8 cellular contexts compared by ENCODE assay signal in the genomic region with DNA sequence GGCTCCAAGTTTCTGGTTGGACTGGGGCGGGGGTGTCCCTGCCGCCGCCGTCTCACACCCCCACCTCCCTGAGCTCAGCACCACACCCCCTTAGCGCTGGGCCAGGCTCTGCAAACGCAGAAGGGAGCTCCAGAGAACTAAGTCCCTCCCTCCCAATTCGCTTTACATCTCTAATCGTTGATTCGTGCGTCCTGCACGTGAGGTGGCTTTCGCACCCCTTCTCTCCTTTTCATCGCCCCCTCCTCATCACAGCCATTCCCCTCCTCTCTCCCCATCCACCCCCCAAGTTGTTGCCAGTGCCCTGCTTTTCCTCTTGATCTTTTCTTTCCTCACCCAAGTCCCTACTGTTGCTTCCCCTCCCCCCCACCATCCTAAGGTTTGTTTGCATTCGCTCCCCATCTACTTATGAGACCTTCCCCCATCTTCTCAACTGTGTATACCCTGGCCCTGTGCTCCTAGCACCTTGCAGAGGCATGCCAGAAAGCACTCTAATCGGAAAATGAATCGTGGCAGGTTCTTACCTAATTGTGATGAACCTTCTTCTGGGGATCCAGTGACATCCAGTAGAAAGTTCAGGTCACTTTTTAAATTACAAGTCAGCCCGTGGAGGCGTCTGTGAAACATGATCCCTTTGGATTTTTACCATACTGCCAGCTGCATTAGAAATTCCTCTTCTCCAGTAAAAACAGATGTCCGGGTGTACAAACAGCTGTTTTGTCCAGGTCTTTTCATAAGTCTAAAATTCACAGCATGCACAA. TPM values are rescaled to one million over a fixed set of nuclear protein-coding genes. Genes with fewer than 3 reads are reported as not detected.
DNase-seq lines count a peak whose midpoint lies in the region; ATAC-seq and TF ChIP-seq lines count a peak whose summit lies in the region.

No MANE protein-coding gene starts in this region.

- no peak for DNase-seq in activated naive CD4-positive, alpha-beta T cell treated with anti-CD3 and anti-CD28 coated beads for 36 hours
- DNase-seq in activated naive CD4-positive, alpha-beta T cell (lab: John Stamatoyannopoulos, UW), result no peak
- DNase-seq in NCI-H146 (lab: John Stamatoyannopoulos, UW), result peak; percentile 45
- no peak for DNase-seq in activated T-helper 1 cell treated with anti-CD3 and anti-CD28 coated beads, Interleukin-12 subunit alpha, Interleukin-12 subunit beta, Interleukin-2, Interleukin-4 antibody, amounts not matched to agents 30 ng/mL and 10 ng/mL and 1 ng/mL, durations not matched to agents 14 hours and 24 hours and 36 hours (ENCODE audit: low spot score)
- DNase-seq in right cardiac atrium, result no peak
- no peak for DNase-seq in gastrocnemius medialis
- DNase-seq in NCI-H2081 treated with DMSO at 0.1 percent for 48 hours (lab: John Stamatoyannopoulos, UW), result no peak

- TF ChIP-seq POLR2A in gastrocnemius medialis (IDR thresholded peaks at IDR 0.05), result no peak

- WGBS in right cardiac atrium, result 2% methylated on average over 19 of the region's 19 CpGs

- peak overlapping the region; percentile 54 for H3K27ac Mint-ChIP-seq in activated naive CD4-positive, alpha-beta T cell treated with anti-CD3 and anti-CD28 coated beads for 36 hours
- peak overlapping the region; percentile 96 for H3K27ac Mint-ChIP-seq in activated T-helper 1 cell treated with anti-CD3 and anti-CD28 coated beads, Interleukin-12 subunit alpha, Interleukin-12 subunit beta, Interleukin-2, Interleukin-4 antibody, amounts not matched to agents 30 ng/mL and 10 ng/mL and 1 ng/mL, durations not matched to agents 14 hours and 24 hours and 36 hours

- H3K27ac ChIP-seq in right cardiac atrium (ENCODE audit: low read length), result peak overlapping the region; percentile 68
- H3K27ac ChIP-seq in gastrocnemius medialis, result peak overlapping the region; percentile 93 to 99 (median 97)

- TF ChIP-seq CTCF in gastrocnemius medialis (IDR thresholded peaks at IDR 0.05 in 4 of 5, conservative IDR thresholded peaks at IDR 0.05 in 1 of 5), result no peak

- peaks cover 53% of the 10 kb centered on the region for H3K4me1 Mint-ChIP-seq in activated naive CD4-positive, alpha-beta T cell treated with anti-CD3 and anti-CD28 coated beads for 36 hours (ENCODE audit: low read depth)
- H3K4me1 Mint-ChIP-seq in activated T-helper 1 cell treated with anti-CD3 and anti-CD28 coated beads, Interleukin-12 subunit alpha, Interleukin-12 subunit beta, Interleukin-2, Interleukin-4 antibody, amounts not matched to agents 30 ng/mL and 10 ng/mL and 1 ng/mL, durations not matched to agents 14 hours and 24 hours and 36 hours (ENCODE audit: low read depth), result peaks cover 55% of the 10 kb centered on the region

- no peaks in the 10 kb centered on the region for H3K9me3 Mint-ChIP-seq in activated naive CD4-positive, alpha-beta T cell treated with anti-CD3 and anti-CD28 coated beads for 36 hours
- H3K9me3 Mint-ChIP-seq in activated T-helper 1 cell treated with anti-CD3 and anti-CD28 coated beads, Interleukin-12 subunit alpha, Interleukin-12 subunit beta, Interleukin-2, Interleukin-4 antibody, amounts not matched to agents 30 ng/mL and 10 ng/mL and 1 ng/mL, durations not matched to agents 14 hours and 24 hours and 36 hours, result no peaks in the 10 kb centered on the region

- peak overlapping the region; percentile 78 for H3K4me3 Mint-ChIP-seq in activated naive CD4-positive, alpha-beta T cell treated with anti-CD3 and anti-CD28 coated beads for 36 hours
- H3K4me3 Mint-ChIP-seq in activated T-helper 1 cell treated with anti-CD3 and anti-CD28 coated beads, Interleukin-12 subunit alpha, Interleukin-12 subunit beta, Interleukin-2, Interleukin-4 antibody, amounts not matched to agents 30 ng/mL and 10 ng/mL and 1 ng/mL, durations not matched to agents 14 hours and 24 hours and 36 hours, result peak overlapping the region; percentile 89

- H3K4me3 ChIP-seq in right cardiac atrium (ENCODE audit: low read length) (peak overlapping the region; percentile 79), gastrocnemius medialis (peak overlapping the region; percentile 79 to 96 (median 88))

- CTCF ChIA-PET in activated naive CD4-positive, alpha-beta T cell treated with anti-CD3 and anti-CD28 coated beads for 36 hours (lab: Charles Lee), result interaction anchor here (0.6 to 4.3 kb wide), 4 partner anchors 11 to 351 kb away, joined by 4 to 23 read pairs (median 10); no protein-coding TSS in a partner anchor

- no peaks in the 10 kb centered on the region for H3K36me3 ChIP-seq in gastrocnemius medialis

- intact Hi-C loops in activated naive CD4-positive, alpha-beta T cell treated with anti-CD3 and anti-CD28 coated beads for 36 hours (cut with micrococcal nuclease), result loop anchor here (1.0 to 10.0 kb wide), 10 partner anchors 62 to 1057 kb away; a partner anchor contains a TSS
- intact Hi-C loops in activated T-helper 1 cell treated with anti-CD3 and anti-CD28 coated beads, Interleukin-12 subunit alpha, Interleukin-12 subunit beta, Interleukin-2, Interleukin-4 antibody, amounts not matched to agents 30 ng/mL and 10 ng/mL and 1 ng/mL, durations not matched to agents 14 hours and 24 hours and 36 hours (cut with micrococcal nuclease), result loop anchor here (1.0 to 10.0 kb wide), 15 partner anchors 11 to 1143 kb away; a partner anchor contains a TSS
- intact Hi-C loops in right cardiac atrium (cut with DNase I), result no loop called here
- intact Hi-C loops in gastrocnemius medialis (cut with DNase I; ENCODE audit: low total_unique reads), result loop anchor here (2.0 to 5.0 kb wide), 9 partner anchors 63 to 745 kb away; a partner anchor contains a TSS

- peak; percentile 4 to 94 for ATAC-seq in right cardiac atrium
- no peak for ATAC-seq in gastrocnemius medialis
- no peak for ATAC-seq in GM18867 (IDR thresholded peaks at IDR 0.05; ENCODE audit: unreplicated experiment)

- H3K36me3 Mint-ChIP-seq in activated naive CD4-positive, alpha-beta T cell treated with anti-CD3 and anti-CD28 coated beads for 36 hours (ENCODE audit: low read depth), result no peaks in the 10 kb centered on the region
- H3K36me3 Mint-ChIP-seq in activated T-helper 1 cell treated with anti-CD3 and anti-CD28 coated beads, Interleukin-12 subunit alpha, Interleukin-12 subunit beta, Interleukin-2, Interleukin-4 antibody, amounts not matched to agents 30 ng/mL and 10 ng/mL and 1 ng/mL, durations not matched to agents 14 hours and 24 hours and 36 hours (ENCODE audit: low read depth), result peaks cover 11% of the 10 kb centered on the region

- H3K4me1 ChIP-seq in right cardiac atrium (ENCODE audit: control insufficient read depth, insufficient read depth, low read length), result no peaks in the 10 kb centered on the region
- H3K4me1 ChIP-seq in gastrocnemius medialis, result peaks cover 33 to 38% of the 10 kb centered on the region in 2 donors

- no peaks in the 10 kb centered on the region for H3K27me3 Mint-ChIP-seq in activated naive CD4-positive, alpha-beta T cell treated with anti-CD3 and anti-CD28 coated beads for 36 hours (ENCODE audit: low read depth)
- H3K27me3 Mint-ChIP-seq in activated T-helper 1 cell treated with anti-CD3 and anti-CD28 coated beads, Interleukin-12 subunit alpha, Interleukin-12 subunit beta, Interleukin-2, Interleukin-4 antibody, amounts not matched to agents 30 ng/mL and 10 ng/mL and 1 ng/mL, durations not matched to agents 14 hours and 24 hours and 36 hours (ENCODE audit: insufficient read depth), result peaks cover 14% of the 10 kb centered on the region

- no peaks in the 10 kb centered on the region for H3K27me3 ChIP-seq in right cardiac atrium (ENCODE audit: control insufficient read depth, insufficient read depth)
- no peaks in the 10 kb centered on the region for H3K27me3 ChIP-seq in gastrocnemius medialis

- no peaks in the 10 kb centered on the region for H3K9me3 ChIP-seq in right cardiac atrium (ENCODE audit: control insufficient read depth, low read length)
- H3K9me3 ChIP-seq in gastrocnemius medialis, result no peaks in the 10 kb centered on the region

- in situ Hi-C loops in gastrocnemius medialis (cut with MboI; ENCODE audit: low sequenced_read_pairs in 4 of 4), result loop anchor here in 1 of 4 donors (25.0 kb wide), 1 partner anchor 360 kb away; no protein-coding TSS in a partner anchor

RNA-seq across cellular contexts. Expression of a gene that starts 0.6 kb away (rescaled TPM):
- 10 to 100 TPM; 54.6 to 55.9 TPM for total RNA-seq in activated naive CD4-positive, alpha-beta T cell treated with anti-CD3 and anti-CD28 coated beads for 36 hours
- total RNA-seq in activated T-helper 1 cell treated with anti-CD3 and anti-CD28 coated beads, Interleukin-12 subunit alpha, Interleukin-12 subunit beta, Interleukin-2, Interleukin-4 antibody, amounts not matched to agents 30 ng/mL and 10 ng/mL and 1 ng/mL, durations not matched to agents 14 hours and 24 hours and 36 hours, result 62.1 and 72.5 TPM in 2 replicates
- total RNA-seq in right cardiac atrium (10 to 100 TPM; 37.4 to 53.5 (median 41.6) TPM), gastrocnemius medialis (100 to 1,000 TPM in 2 of 4 donors, 10 to 100 TPM in 2; 60.1 to 130 (median 108) TPM)
- polyA plus RNA-seq in right cardiac atrium, result 19.9 TPM

Comparison
In these comparisons a context has a peak if more than half of its experiments do, and no peak if none do; other contexts are left out.
1. ATAC-seq: peak in right cardiac atrium (2 of 2); none in gastrocnemius medialis (0 of 2) and GM18867 (single experiment).
2. intact Hi-C loops: an anchor here in activated naive CD4-positive, alpha-beta T cell treated with anti-CD3 and anti-CD28 coated beads for 36 hours (1.0 to 10.0 kb wide), activated T-helper 1 cell treated with anti-CD3 and anti-CD28 coated beads, Interleukin-12 subunit alpha, Interleukin-12 subunit beta, Interleukin-2, Interleukin-4 antibody, amounts not matched to agents 30 ng/mL and 10 ng/mL and 1 ng/mL, durations not matched to agents 14 hours and 24 hours and 36 hours (1.0 to 10.0 kb wide) and gastrocnemius medialis (2.0 to 5.0 kb wide); none called in right cardiac atrium.